In the genomic region with DNA sequence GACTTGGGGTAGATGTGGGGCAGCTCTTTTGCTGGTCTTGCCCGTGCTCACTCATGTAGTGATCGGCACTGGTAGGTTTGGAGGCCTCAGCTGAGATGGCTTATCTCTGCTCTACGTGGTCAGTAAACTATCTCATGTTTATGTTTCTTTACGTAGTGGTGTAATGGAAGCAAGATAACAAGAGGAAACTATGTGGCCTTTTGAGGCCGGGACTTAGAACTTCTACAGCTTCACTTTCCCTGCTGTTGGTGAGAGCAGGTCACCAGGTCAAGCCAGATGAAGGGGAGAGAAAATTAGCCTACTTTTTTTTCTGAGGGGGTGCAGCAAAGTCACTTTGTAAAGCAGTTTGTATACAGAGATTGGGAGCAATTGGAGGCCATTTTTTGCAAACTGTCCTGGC, we compare ENCODE assay signal across 1 cellular context.
TF ChIP-seq lines count a peak whose summit lies in the region.

No MANE protein-coding gene starts in this region.

TF ChIP-seq in HepG2, 621 proteins besides CTCF, POLR2A, EP300 and RAD21 (continued from another document and continues in another):
- TF ChIP-seq, protein P1, sequence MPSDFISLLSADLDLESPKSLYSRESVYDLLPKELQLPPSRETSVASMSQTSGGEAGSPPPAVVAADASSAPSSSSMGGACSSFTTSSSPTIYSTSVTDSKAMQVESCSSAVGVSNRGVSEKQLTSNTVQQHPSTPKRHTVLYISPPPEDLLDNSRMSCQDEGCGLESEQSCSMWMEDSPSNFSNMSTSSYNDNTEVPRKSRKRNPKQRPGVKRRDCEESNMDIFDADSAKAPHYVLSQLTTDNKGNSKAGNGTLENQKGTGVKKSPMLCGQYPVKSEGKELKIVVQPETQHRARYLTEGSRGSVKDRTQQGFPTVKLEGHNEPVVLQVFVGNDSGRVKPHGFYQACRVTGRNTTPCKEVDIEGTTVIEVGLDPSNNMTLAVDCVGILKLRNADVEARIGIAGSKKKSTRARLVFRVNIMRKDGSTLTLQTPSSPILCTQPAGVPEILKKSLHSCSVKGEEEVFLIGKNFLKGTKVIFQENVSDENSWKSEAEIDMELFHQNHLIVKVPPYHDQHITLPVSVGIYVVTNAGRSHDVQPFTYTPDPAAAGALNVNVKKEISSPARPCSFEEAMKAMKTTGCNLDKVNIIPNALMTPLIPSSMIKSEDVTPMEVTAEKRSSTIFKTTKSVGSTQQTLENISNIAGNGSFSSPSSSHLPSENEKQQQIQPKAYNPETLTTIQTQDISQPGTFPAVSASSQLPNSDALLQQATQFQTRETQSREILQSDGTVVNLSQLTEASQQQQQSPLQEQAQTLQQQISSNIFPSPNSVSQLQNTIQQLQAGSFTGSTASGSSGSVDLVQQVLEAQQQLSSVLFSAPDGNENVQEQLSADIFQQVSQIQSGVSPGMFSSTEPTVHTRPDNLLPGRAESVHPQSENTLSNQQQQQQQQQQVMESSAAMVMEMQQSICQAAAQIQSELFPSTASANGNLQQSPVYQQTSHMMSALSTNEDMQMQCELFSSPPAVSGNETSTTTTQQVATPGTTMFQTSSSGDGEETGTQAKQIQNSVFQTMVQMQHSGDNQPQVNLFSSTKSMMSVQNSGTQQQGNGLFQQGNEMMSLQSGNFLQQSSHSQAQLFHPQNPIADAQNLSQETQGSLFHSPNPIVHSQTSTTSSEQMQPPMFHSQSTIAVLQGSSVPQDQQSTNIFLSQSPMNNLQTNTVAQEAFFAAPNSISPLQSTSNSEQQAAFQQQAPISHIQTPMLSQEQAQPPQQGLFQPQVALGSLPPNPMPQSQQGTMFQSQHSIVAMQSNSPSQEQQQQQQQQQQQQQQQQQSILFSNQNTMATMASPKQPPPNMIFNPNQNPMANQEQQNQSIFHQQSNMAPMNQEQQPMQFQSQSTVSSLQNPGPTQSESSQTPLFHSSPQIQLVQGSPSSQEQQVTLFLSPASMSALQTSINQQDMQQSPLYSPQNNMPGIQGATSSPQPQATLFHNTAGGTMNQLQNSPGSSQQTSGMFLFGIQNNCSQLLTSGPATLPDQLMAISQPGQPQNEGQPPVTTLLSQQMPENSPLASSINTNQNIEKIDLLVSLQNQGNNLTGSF (CRISPR knock-in tag; IDR thresholded peaks at IDR 0.05): no peak
- TF ChIP-seq SRY (CRISPR knock-in tag; IDR thresholded peaks at IDR 0.05) (no peak), SALL2 (CRISPR knock-in tag; IDR thresholded peaks at IDR 0.05) (peak; percentile 79; the same call in 1 of the 2 replicates), POLR2G (IDR thresholded peaks at IDR 0.05; ENCODE audit: low read depth, low read length) (no peak), GPN1 (CRISPR knock-in tag; IDR thresholded peaks at IDR 0.05; ENCODE audit: borderline replicate concordance) (no peak), MYC (CRISPR knock-in tag; IDR thresholded peaks at IDR 0.05; ENCODE audit: borderline replicate concordance) (no peak), SMAD3 (CRISPR knock-in tag; IDR thresholded peaks at IDR 0.05) (no peak), CCDC6 (CRISPR knock-in tag; IDR thresholded peaks at IDR 0.05) (peak; percentile 73; the same call in 1 of the 2 replicates), GABPB1 (CRISPR knock-in tag; IDR thresholded peaks at IDR 0.05) (no peak), MED8 (CRISPR knock-in tag; IDR thresholded peaks at IDR 0.05; ENCODE audit: insufficient replicate concordance) (no peak), ZNF530 (CRISPR knock-in tag; IDR thresholded peaks at IDR 0.05; ENCODE audit: low read depth) (no peak), ZNF780A (CRISPR knock-in tag; IDR thresholded peaks at IDR 0.05) (no peak), ZFP36L2 (CRISPR knock-in tag; IDR thresholded peaks at IDR 0.05) (no peak), ELF3 (CRISPR knock-in tag; IDR thresholded peaks at IDR 0.05) (peak; percentile 68; the same call in 1 of the 2 replicates), ZNF883 (CRISPR knock-in tag; IDR thresholded peaks at IDR 0.05; ENCODE audit: not compliant biosample characterization) (no peak), NFE2 (CRISPR knock-in tag; IDR thresholded peaks at IDR 0.05) (no peak), HNF4A (CRISPR knock-in tag; IDR thresholded peaks at IDR 0.05) (peak; percentile 73), ZSCAN29 (CRISPR knock-in tag; conservative IDR thresholded peaks at IDR 0.05) (no peak), ZBTB20 (CRISPR knock-in tag; IDR thresholded peaks at IDR 0.05; ENCODE audit: borderline replicate concordance, low read depth) (peak; percentile 98; the same call in 1 of the 2 replicates), MEIS1 (CRISPR knock-in tag; IDR thresholded peaks at IDR 0.05; ENCODE audit: borderline replicate concordance) (no peak), CHCHD3 (CRISPR knock-in tag; IDR thresholded peaks at IDR 0.05) (no peak), SAP130 (CRISPR knock-in tag; IDR thresholded peaks at IDR 0.05; ENCODE audit: low read depth) (peak; percentile 80), NRL (CRISPR knock-in tag; IDR thresholded peaks at IDR 0.05; ENCODE audit: borderline replicate concordance) (no peak)
- TF ChIP-seq, protein P2, sequence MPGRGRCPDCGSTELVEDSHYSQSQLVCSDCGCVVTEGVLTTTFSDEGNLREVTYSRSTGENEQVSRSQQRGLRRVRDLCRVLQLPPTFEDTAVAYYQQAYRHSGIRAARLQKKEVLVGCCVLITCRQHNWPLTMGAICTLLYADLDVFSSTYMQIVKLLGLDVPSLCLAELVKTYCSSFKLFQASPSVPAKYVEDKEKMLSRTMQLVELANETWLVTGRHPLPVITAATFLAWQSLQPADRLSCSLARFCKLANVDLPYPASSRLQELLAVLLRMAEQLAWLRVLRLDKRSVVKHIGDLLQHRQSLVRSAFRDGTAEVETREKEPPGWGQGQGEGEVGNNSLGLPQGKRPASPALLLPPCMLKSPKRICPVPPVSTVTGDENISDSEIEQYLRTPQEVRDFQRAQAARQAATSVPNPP (CRISPR knock-in tag; IDR thresholded peaks at IDR 0.05): no peak
- TF ChIP-seq, protein P3, sequence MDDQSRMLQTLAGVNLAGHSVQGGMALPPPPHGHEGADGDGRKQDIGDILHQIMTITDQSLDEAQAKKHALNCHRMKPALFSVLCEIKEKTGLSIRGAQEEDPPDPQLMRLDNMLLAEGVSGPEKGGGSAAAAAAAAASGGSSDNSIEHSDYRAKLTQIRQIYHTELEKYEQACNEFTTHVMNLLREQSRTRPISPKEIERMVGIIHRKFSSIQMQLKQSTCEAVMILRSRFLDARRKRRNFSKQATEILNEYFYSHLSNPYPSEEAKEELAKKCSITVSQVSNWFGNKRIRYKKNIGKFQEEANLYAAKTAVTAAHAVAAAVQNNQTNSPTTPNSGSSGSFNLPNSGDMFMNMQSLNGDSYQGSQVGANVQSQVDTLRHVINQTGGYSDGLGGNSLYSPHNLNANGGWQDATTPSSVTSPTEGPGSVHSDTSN (CRISPR knock-in tag; IDR thresholded peaks at IDR 0.05; ENCODE audit: borderline replicate concordance): no peak
- TF ChIP-seq, protein P4, sequence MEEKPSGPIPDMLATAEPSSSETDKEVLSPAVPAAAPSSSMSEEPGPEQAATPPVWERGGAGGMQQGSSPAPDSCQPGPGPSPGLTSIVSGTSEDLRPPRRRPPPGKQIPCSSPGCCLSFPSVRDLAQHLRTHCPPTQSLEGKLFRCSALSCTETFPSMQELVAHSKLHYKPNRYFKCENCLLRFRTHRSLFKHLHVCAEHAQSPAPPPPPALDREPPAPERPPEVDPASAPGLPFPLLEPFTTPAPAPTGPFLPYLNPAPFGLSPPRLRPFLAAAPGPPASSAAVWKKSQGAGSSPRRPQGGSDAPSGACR (CRISPR knock-in tag; IDR thresholded peaks at IDR 0.05): no peak
- TF ChIP-seq, protein P5, sequence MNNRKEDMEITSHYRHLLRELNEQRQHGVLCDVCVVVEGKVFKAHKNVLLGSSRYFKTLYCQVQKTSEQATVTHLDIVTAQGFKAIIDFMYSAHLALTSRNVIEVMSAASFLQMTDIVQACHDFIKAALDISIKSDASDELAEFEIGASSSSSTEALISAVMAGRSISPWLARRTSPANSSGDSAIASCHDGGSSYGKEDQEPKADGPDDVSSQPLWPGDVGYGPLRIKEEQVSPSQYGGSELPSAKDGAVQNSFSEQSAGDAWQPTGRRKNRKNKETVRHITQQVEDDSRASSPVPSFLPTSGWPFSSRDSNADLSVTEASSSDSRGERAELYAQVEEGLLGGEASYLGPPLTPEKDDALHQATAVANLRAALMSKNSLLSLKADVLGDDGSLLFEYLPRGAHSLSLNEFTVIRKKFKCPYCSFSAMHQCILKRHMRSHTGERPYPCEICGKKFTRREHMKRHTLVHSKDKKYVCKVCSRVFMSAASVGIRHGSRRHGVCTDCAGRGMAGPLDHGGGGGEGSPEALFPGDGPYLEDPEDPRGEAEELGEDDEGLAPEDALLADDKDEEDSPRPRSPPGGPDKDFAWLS (CRISPR knock-in tag; IDR thresholded peaks at IDR 0.05; ENCODE audit: borderline replicate concordance): no peak
- TF ChIP-seq, protein P6, sequence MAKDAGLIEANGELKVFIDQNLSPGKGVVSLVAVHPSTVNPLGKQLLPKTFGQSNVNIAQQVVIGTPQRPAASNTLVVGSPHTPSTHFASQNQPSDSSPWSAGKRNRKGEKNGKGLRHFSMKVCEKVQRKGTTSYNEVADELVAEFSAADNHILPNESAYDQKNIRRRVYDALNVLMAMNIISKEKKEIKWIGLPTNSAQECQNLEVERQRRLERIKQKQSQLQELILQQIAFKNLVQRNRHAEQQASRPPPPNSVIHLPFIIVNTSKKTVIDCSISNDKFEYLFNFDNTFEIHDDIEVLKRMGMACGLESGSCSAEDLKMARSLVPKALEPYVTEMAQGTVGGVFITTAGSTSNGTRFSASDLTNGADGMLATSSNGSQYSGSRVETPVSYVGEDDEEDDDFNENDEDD (CRISPR knock-in tag; IDR thresholded peaks at IDR 0.05; ENCODE audit: borderline replicate concordance): no peak
- TF ChIP-seq, protein P7, sequence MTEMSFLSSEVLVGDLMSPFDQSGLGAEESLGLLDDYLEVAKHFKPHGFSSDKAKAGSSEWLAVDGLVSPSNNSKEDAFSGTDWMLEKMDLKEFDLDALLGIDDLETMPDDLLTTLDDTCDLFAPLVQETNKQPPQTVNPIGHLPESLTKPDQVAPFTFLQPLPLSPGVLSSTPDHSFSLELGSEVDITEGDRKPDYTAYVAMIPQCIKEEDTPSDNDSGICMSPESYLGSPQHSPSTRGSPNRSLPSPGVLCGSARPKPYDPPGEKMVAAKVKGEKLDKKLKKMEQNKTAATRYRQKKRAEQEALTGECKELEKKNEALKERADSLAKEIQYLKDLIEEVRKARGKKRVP (CRISPR knock-in tag; IDR thresholded peaks at IDR 0.05): no peak
- TF ChIP-seq, protein P8, sequence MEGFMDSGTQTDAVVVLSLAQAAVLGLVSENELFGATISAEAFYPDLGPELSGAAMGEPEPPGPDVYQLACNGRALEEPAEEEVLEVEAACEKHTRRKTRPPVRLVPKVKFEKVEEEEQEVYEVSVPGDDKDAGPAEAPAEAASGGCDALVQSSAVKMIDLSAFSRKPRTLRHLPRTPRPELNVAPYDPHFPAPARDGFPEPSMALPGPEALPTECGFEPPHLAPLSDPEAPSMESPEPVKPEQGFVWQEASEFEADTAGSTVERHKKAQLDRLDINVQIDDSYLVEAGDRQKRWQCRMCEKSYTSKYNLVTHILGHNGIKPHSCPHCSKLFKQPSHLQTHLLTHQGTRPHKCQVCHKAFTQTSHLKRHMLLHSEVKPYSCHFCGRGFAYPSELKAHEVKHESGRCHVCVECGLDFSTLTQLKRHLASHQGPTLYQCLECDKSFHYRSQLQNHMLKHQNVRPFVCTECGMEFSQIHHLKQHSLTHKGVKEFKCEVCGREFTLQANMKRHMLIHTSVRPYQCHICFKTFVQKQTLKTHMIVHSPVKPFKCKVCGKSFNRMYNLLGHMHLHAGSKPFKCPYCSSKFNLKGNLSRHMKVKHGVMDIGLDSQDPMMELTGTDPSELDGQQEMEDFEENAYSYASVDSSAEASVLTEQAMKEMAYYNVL (CRISPR knock-in tag; IDR thresholded peaks at IDR 0.05; ENCODE audit: borderline replicate concordance): peak; percentile 50; the same call in 1 of the 2 replicates
- TF ChIP-seq, protein P9, sequence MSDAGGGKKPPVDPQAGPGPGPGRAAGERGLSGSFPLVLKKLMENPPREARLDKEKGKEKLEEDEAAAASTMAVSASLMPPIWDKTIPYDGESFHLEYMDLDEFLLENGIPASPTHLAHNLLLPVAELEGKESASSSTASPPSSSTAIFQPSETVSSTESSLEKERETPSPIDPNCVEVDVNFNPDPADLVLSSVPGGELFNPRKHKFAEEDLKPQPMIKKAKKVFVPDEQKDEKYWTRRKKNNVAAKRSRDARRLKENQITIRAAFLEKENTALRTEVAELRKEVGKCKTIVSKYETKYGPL (CRISPR knock-in tag; IDR thresholded peaks at IDR 0.05): no peak
- TF ChIP-seq, protein P10, sequence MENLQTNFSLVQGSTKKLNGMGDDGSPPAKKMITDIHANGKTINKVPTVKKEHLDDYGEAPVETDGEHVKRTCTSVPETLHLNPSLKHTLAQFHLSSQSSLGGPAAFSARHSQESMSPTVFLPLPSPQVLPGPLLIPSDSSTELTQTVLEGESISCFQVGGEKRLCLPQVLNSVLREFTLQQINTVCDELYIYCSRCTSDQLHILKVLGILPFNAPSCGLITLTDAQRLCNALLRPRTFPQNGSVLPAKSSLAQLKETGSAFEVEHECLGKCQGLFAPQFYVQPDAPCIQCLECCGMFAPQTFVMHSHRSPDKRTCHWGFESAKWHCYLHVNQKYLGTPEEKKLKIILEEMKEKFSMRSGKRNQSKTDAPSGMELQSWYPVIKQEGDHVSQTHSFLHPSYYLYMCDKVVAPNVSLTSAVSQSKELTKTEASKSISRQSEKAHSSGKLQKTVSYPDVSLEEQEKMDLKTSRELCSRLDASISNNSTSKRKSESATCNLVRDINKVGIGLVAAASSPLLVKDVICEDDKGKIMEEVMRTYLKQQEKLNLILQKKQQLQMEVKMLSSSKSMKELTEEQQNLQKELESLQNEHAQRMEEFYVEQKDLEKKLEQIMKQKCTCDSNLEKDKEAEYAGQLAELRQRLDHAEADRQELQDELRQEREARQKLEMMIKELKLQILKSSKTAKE (CRISPR knock-in tag; IDR thresholded peaks at IDR 0.05; ENCODE audit: borderline replicate concordance): no peak
- TF ChIP-seq, protein P11, sequence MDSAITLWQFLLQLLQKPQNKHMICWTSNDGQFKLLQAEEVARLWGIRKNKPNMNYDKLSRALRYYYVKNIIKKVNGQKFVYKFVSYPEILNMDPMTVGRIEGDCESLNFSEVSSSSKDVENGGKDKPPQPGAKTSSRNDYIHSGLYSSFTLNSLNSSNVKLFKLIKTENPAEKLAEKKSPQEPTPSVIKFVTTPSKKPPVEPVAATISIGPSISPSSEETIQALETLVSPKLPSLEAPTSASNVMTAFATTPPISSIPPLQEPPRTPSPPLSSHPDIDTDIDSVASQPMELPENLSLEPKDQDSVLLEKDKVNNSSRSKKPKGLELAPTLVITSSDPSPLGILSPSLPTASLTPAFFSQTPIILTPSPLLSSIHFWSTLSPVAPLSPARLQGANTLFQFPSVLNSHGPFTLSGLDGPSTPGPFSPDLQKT (CRISPR knock-in tag; IDR thresholded peaks at IDR 0.05; ENCODE audit: borderline replicate concordance): no peak
- TF ChIP-seq, protein P12, sequence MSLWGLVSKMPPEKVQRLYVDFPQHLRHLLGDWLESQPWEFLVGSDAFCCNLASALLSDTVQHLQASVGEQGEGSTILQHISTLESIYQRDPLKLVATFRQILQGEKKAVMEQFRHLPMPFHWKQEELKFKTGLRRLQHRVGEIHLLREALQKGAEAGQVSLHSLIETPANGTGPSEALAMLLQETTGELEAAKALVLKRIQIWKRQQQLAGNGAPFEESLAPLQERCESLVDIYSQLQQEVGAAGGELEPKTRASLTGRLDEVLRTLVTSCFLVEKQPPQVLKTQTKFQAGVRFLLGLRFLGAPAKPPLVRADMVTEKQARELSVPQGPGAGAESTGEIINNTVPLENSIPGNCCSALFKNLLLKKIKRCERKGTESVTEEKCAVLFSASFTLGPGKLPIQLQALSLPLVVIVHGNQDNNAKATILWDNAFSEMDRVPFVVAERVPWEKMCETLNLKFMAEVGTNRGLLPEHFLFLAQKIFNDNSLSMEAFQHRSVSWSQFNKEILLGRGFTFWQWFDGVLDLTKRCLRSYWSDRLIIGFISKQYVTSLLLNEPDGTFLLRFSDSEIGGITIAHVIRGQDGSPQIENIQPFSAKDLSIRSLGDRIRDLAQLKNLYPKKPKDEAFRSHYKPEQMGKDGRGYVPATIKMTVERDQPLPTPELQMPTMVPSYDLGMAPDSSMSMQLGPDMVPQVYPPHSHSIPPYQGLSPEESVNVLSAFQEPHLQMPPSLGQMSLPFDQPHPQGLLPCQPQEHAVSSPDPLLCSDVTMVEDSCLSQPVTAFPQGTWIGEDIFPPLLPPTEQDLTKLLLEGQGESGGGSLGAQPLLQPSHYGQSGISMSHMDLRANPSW (CRISPR knock-in tag; IDR thresholded peaks at IDR 0.05; ENCODE audit: borderline replicate concordance): no peak
